ENCODE assay signal across 9 cellular contexts in genomic region chr19:16285769-16286564, GRCh38. TPM values are rescaled to one million over a fixed set of nuclear protein-coding genes. Genes with fewer than 3 reads are reported as not detected.
A peak's percentile ranks its signal among the peaks of the same experiment; 100 is the strongest.
DNase-seq lines count a peak whose midpoint lies in the region; ATAC-seq and TF ChIP-seq lines count a peak whose summit lies in the region.
"Had no signal": no experiment of that assay in that cellular context is flagged by ENCODE, and none has a peak within 500 bp of the region (broad histone marks: within the 10 kb centered on the region; RNA-seq: fewer than 3 reads in every experiment).

No MANE protein-coding gene starts in this region.

- no peaks in the 10 kb centered on the region for H3K79me2 ChIP-seq in osteoblast (ENCODE audit: insufficient read depth, low read length)

- peaks cover 19% of the 10 kb centered on the region for H3K4me1 ChIP-seq in osteoblast (ENCODE audit: insufficient read depth, low read length)

- peak overlapping the region; percentile 66 for H2AFZ ChIP-seq in osteoblast (ENCODE audit: low read length)

- peak overlapping the region; percentile 79 for H3K4me2 ChIP-seq in osteoblast (ENCODE audit: insufficient read depth, low read length)

- H3K4me3 ChIP-seq in epithelial cell of esophagus (ENCODE audit: low read length), result no peak overlapping the region
- peak overlapping the region; percentile 60 for H3K4me3 ChIP-seq in osteoblast (ENCODE audit: insufficient read depth, low read length)

- no peaks in the 10 kb centered on the region for H3K9me3 ChIP-seq in osteoblast (ENCODE audit: low read depth, low read length)

- peaks cover 18% of the 10 kb centered on the region for H3K27me3 ChIP-seq in osteoblast (ENCODE audit: insufficient read depth, low read length)

- DNase-seq in COR-L47 (lab: John Stamatoyannopoulos, UW) (peak; percentile 80), NCI-H2227 treated with DMSO at 0.1 percent for 48 hours (lab: John Stamatoyannopoulos, UW) (peak; percentile 15), epithelial cell of esophagus (ENCODE audit: low read depth) (peak; percentile 10), osteoblast (ENCODE audit: insufficient read length, low spot score, missing footprints) (no peak), LoVo (ENCODE audit: low spot score) (no peak), islet precursor cell (no peak), GM19240 (ENCODE audit: insufficient read length, low spot score) (no peak)
- DNase-seq: cerebellar nuclear complex had no signal

- H3K36me3 ChIP-seq in osteoblast (ENCODE audit: insufficient read depth, low read length), result no peaks in the 10 kb centered on the region

- peak overlapping the region; percentile 39 for H3K27ac ChIP-seq in osteoblast (ENCODE audit: low read depth, low read length)

- ATAC-seq in GM18909 (IDR thresholded peaks at IDR 0.05; ENCODE audit: poor library complexity, unreplicated experiment), result no peak

- TF ChIP-seq CTCF in epithelial cell of esophagus (IDR thresholded peaks at IDR 0.05; ENCODE audit: insufficient read depth, low read depth, low read length, missing control alignments), result no peak
- no peak for TF ChIP-seq CTCF in osteoblast (IDR thresholded peaks at IDR 0.05; ENCODE audit: extremely low read depth, low read depth, low read length)

- no peaks in the 10 kb centered on the region for H4K20me1 ChIP-seq in osteoblast (ENCODE audit: insufficient read depth, low read length)

RNA-seq across cellular contexts. Expression of gene KLF2, which starts 38.7 kb away (rescaled TPM):
- 11.2 and 16.6 TPM in 2 replicates for total RNA-seq in osteoblast

Comparison
In these comparisons a context has a peak if more than half of its experiments do, and no peak if none do; other contexts are left out.
1. DNase-seq: peak in COR-L47 (single experiment), NCI-H2227 treated with DMSO at 0.1 percent for 48 hours (single experiment) and epithelial cell of esophagus (single experiment); none in osteoblast (single experiment), LoVo (single experiment), islet precursor cell (single experiment) and GM19240 (single experiment).